Comparison of ENCODE assay signal across 8 cellular contexts in the genomic region with DNA sequence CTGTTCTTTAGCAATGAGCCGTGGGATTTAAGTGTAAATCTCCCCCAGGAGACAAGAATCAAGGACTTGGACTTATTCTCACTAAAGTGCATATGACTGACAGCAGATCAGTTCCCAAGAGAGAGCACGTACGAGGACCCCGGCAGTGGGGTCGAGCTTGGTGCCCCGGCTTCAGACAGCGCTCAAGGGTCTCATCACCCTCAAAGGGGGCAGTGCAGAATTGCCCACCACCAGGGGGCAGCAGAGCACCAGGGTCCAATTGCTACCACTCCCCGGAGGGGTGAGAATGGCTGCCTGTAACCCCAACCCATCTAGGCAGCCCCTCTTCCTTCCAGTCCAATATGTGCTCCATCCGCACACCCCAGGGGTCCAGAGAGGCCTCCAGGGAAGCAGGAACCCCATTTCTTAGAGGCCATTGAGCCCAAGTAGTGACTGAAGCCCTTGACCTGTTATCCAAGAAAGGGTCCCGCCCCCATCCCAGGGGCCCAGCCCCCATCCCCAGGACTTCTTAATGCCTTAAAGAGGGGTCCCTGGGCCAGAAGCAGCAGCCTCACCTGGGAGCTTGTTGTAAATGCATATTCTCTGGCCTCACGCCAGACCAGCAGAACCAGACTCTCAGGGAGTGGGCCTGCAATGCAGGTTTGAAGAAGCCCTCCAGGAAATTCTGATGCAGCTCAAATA.
A peak's percentile ranks its signal among the peaks of the same experiment; 100 is the strongest.
DNase-seq lines count a peak whose midpoint lies in the region; ATAC-seq and TF ChIP-seq lines count a peak whose summit lies in the region.

No MANE protein-coding gene starts in this region.

- peak overlapping the region; percentile 66 for H2AK5ac ChIP-seq in neuronal stem cell (ENCODE audit: low read depth, low read length)

- H4K91ac ChIP-seq in neuronal stem cell (ENCODE audit: low read depth, low read length, poor library complexity): peak overlapping the region; percentile 22

- intact Hi-C loops in thyroid gland (cut with DNase I): no loop called here

- TF ChIP-seq POLR2A in erythroblast (IDR thresholded peaks at IDR 0.05; ENCODE audit: low read length): no peak
- TF ChIP-seq POLR2A in thyroid gland (IDR thresholded peaks at IDR 0.05): no peak

- no peak for ATAC-seq in GM19455 (IDR thresholded peaks at IDR 0.05; ENCODE audit: unreplicated experiment)
- ATAC-seq in GM21381 (IDR thresholded peaks at IDR 0.05; ENCODE audit: unreplicated experiment): no peak

- no peaks in the 10 kb centered on the region for H3K27me3 ChIP-seq in neuronal stem cell (ENCODE audit: control insufficient read depth in 3 of 3, insufficient read depth in 3 of 3, low read depth in 1 of 3, low read length in 3 of 3)
- no peaks in the 10 kb centered on the region for H3K27me3 ChIP-seq in thyroid gland

- no peak overlapping the region for H3K4ac ChIP-seq in neuronal stem cell (ENCODE audit: low read length)

- H3K9me3 ChIP-seq in neuronal stem cell (replicated peaks in 1 of 2; ENCODE audit: control insufficient read depth in 2 of 2, insufficient read depth in 1 of 2, low read depth in 1 of 2, low read length in 2 of 2): no peaks in the 10 kb centered on the region
- H3K9me3 ChIP-seq in thyroid gland: no peaks in the 10 kb centered on the region

- H3K4me1 ChIP-seq in neuronal stem cell (ENCODE audit: control insufficient read depth in 2 of 2, insufficient read depth in 1 of 2, low read depth in 1 of 2, low read length in 2 of 2) (peaks cover 4 to 12% of the 10 kb centered on the region in 2 donors), thyroid gland (peaks cover 8 to 28% of the 10 kb centered on the region in 2 donors)

- WGBS in neuronal stem cell (ENCODE audit: extremely low coverage in 2 of 2, insufficient read length in 2 of 2, insufficient replicate concordance in 1 of 2), 2 donors: no CpG with 5 or more reads among the region's 11 CpGs
- 77 to 100% methylated on average over 1 to 10 of the region's 11 CpGs for WGBS in thyroid gland, 2 donors

- no peak overlapping the region for H2AFZ ChIP-seq in neuronal stem cell (ENCODE audit: low read length)

- DNase-seq in NCI-H1694 (lab: John Stamatoyannopoulos, UW) (peak; percentile 56), erythroblast (lab: John Stamatoyannopoulos, UW) (peak; percentile 63 to 84), neuronal stem cell (ENCODE audit: low spot score) (no peak), thyroid gland (peak in 1 of 2 donors; percentile 31)
- peak; percentile 30 to 35 for DNase-seq in activated CD8-positive, alpha-beta memory T cell treated with anti-CD3 and anti-CD28 coated beads for 4 hours (ENCODE audit: low read depth in 2 of 2)

- no peak overlapping the region for H3K4me2 ChIP-seq in neuronal stem cell (ENCODE audit: insufficient read depth, low read length, poor library complexity, severe bottlenecking)

- H3K27ac ChIP-seq in neuronal stem cell (replicated peaks; ENCODE audit: low read length) (no peak overlapping the region), thyroid gland (no peak overlapping the region)

- H3K23ac ChIP-seq in neuronal stem cell (ENCODE audit: low read depth, low read length, poor library complexity): no peak overlapping the region

- H3K4me3 ChIP-seq in neuronal stem cell (ENCODE audit: low read length in 2 of 2) (no peak overlapping the region), thyroid gland (replicated peaks in 1 of 3) (no peak overlapping the region)

- H2BK120ac ChIP-seq in neuronal stem cell (ENCODE audit: low read depth, low read length): no peak overlapping the region

- no peak overlapping the region for H3K14ac ChIP-seq in neuronal stem cell (ENCODE audit: low read length)

- peak overlapping the region; percentile 13 for H3K18ac ChIP-seq in neuronal stem cell (ENCODE audit: low read length)

- H3K9ac ChIP-seq in neuronal stem cell (ENCODE audit: low read depth, low read length, poor library complexity): no peak overlapping the region

- TF ChIP-seq CTCF in GM12872 (IDR thresholded peaks at IDR 0.05; ENCODE audit: insufficient read depth, low read depth, low read length) (peak; percentile 89), thyroid gland (IDR thresholded peaks at IDR 0.05) (peak; percentile 21 to 63 (median 46))

- no peak overlapping the region for H2BK12ac ChIP-seq in neuronal stem cell (ENCODE audit: low read length)

- no peak overlapping the region for H4K8ac ChIP-seq in neuronal stem cell (ENCODE audit: low read depth, low read length)

- H2BK5ac ChIP-seq in neuronal stem cell (ENCODE audit: low read length): peak overlapping the region; percentile 72

- no peaks in the 10 kb centered on the region for H3K79me1 ChIP-seq in neuronal stem cell (ENCODE audit: low read depth, low read length)

- H3K36me3 ChIP-seq in neuronal stem cell (replicated peaks in 1 of 2; ENCODE audit: control insufficient read depth in 2 of 2, insufficient read depth in 2 of 2, low read length in 2 of 2) (no peaks in the 10 kb centered on the region), thyroid gland (no peaks in the 10 kb centered on the region)

- H2BK15ac ChIP-seq in neuronal stem cell (ENCODE audit: low read length): peak overlapping the region; percentile 88
